ENCODE assay signal across 8 cellular contexts in genomic region chr2:73069855-73070650, GRCh38. TPM values are rescaled to one million over a fixed set of nuclear protein-coding genes. Genes with fewer than 3 reads are reported as not detected.
A peak's percentile ranks its signal among the peaks of the same experiment; 100 is the strongest.
DNase-seq lines count a peak whose midpoint lies in the region; FAIRE-seq and TF ChIP-seq lines count a peak whose summit lies in the region.

No MANE protein-coding gene starts in this region.

- DNase-seq in BE2C, result no peak
- DNase-seq in HT-29 (ENCODE audit: low spot score), result peak; percentile 42
- no peak for DNase-seq in transverse colon
- no peak for DNase-seq in activated effector memory CD4-positive, alpha-beta T cell treated with Interleukin-2 at 50 U/mL for 16 hours
- no peak for DNase-seq in urothelium cell line (ENCODE audit: low spot score)
- DNase-seq in NK-92 treated with Interleukin-12 subunit alpha and Interleukin-12 subunit beta, amount 100 ng/mL, for 24 hours (lab: John Stamatoyannopoulos, UW), result no peak

- H3K9me3 ChIP-seq in BE2C (no peaks in the 10 kb centered on the region), liver (ENCODE audit: control insufficient read depth in 4 of 4, low read length in 3 of 4) (no peaks in the 10 kb centered on the region), transverse colon (no peaks in the 10 kb centered on the region)

- FAIRE-seq in urothelium cell line (lab: Jason Lieb, UNC), result no peak

- H3K27me3 ChIP-seq in BE2C (no peaks in the 10 kb centered on the region), liver (ENCODE audit: control insufficient read depth in 4 of 4, insufficient read depth in 4 of 4, low read length in 3 of 4) (no peaks in the 10 kb centered on the region), transverse colon (no peaks in the 10 kb centered on the region)

- H3K36me3 ChIP-seq in BE2C (no peaks in the 10 kb centered on the region), liver (ENCODE audit: control insufficient read depth in 4 of 4, insufficient read depth in 3 of 4, low read depth in 1 of 4, low read length in 3 of 4) (no peaks in the 10 kb centered on the region), transverse colon (no peaks in the 10 kb centered on the region)

- peak overlapping the region; percentile 74 for H3K27ac ChIP-seq in angular gyrus (ENCODE audit: low read depth, low read length)
- H3K27ac ChIP-seq in liver (ENCODE audit: low read depth in 1 of 2, low read length in 2 of 2), result peak overlapping the region; percentile 90 to 98
- H3K27ac ChIP-seq in transverse colon, result peak overlapping the region; percentile 94 to 97 (median 96)

- H3K4me3 ChIP-seq in BE2C (ENCODE audit: low read depth, low read length) (peak overlapping the region; percentile 60), liver (ENCODE audit: low read depth in 1 of 3, low read length in 3 of 3) (peak overlapping the region; percentile 54 to 96 (median 89)), transverse colon (peak overlapping the region; percentile 70 to 94 (median 85))

- TF ChIP-seq EP300 in transverse colon (IDR thresholded peaks at IDR 0.05; ENCODE audit: low read depth), result no peak

- TF ChIP-seq RAD21 in liver (IDR thresholded peaks at IDR 0.05), result peak in 1 of 2 donors; percentile 2

- no peak for TF ChIP-seq POLR2A in transverse colon (IDR thresholded peaks at IDR 0.05)

- no peak for TF ChIP-seq CTCF in BE2C (IDR thresholded peaks at IDR 0.05; ENCODE audit: low read depth, low read length)
- no peak for TF ChIP-seq CTCF in liver (IDR thresholded peaks at IDR 0.05; ENCODE audit: low read depth, low read length, missing input control)
- TF ChIP-seq CTCF in transverse colon (IDR thresholded peaks at IDR 0.05), result no peak

- 6% methylated on average over 30 of the region's 30 CpGs for WGBS in liver
- WGBS in transverse colon (ENCODE audit: low coverage in 1 of 2), 2 donors, result 12 to 13% methylated on average over 4 to 29 of the region's 30 CpGs

- H3K4me1 ChIP-seq in BE2C, result no peaks in the 10 kb centered on the region
- H3K4me1 ChIP-seq in liver (ENCODE audit: control insufficient read depth in 4 of 4, insufficient read depth in 4 of 4, low read length in 3 of 4), result peaks cover 1 to 51% (median 39%) of the 10 kb centered on the region in 4 donors
- peaks cover 12 to 26% (median 21%) of the 10 kb centered on the region in 4 donors for H3K4me1 ChIP-seq in transverse colon

- in situ Hi-C loops in transverse colon (cut with MboI; ENCODE audit: low pct_ligation_motif_present in 1 of 4, low pct_unique_long_range_greater_than_20kb in 1 of 4, low sequenced_read_pairs in 3 of 4), result no loop called here

- intact Hi-C loops in transverse colon (cut with DNase I; ENCODE audit: low total_unique reads), result loop anchor here (1.0 to 5.0 kb wide), 3 partner anchors 22 to 107 kb away; no protein-coding TSS in a partner anchor

- H3K9ac ChIP-seq in liver (ENCODE audit: low read depth in 1 of 2, low read length in 2 of 2), result peak overlapping the region; percentile 90 to 94

TF ChIP-seq in liver, 16 proteins besides CTCF, POLR2A, EP300 and RAD21:
- TF ChIP-seq YY1 (IDR thresholded peaks at IDR 0.05) (peak; percentile 6), RXRA (IDR thresholded peaks at IDR 0.05) (peak in 1 of 2 donors; percentile 23), TAF1 (conservative IDR thresholded peaks at IDR 0.05) (no peak)

RNA-seq across cellular contexts. Expression of gene SFXN5, which starts 1.5 kb away (rescaled TPM):
- polyA plus RNA-seq in BE2C (2012; ENCODE audit: insufficient read depth, insufficient read length, low read depth), result 5.6 TPM
- total RNA-seq in HT-29 (2014; rRNA removed; shearing (Covaris generic)), result 48.3 and 49.4 TPM in 2 replicates
- 10 to 100 TPM; 23.3 to 58.2 TPM for total RNA-seq in liver
- polyA plus RNA-seq in liver, result 10 to 100 TPM; 23.9 to 35.1 TPM
- 10 to 100 TPM; 12.3 to 98.4 (median 42.7) TPM for total RNA-seq in transverse colon

RNA-seq across cellular contexts. Expression of gene RAB11FIP5, which starts 42.7 kb away (rescaled TPM):
- polyA plus RNA-seq in BE2C (2012; ENCODE audit: insufficient read depth, insufficient read length, low read depth), result 7.8 TPM
- 13.9 and 14.6 TPM in 2 replicates for total RNA-seq in HT-29 (2014; rRNA removed; shearing (Covaris generic))
- total RNA-seq in liver (1 to 10 TPM; 2.8 to 8.1 TPM), transverse colon (10 to 100 TPM; 22.7 to 31.0 (median 26.9) TPM)
- polyA plus RNA-seq in liver, result 1 to 10 TPM; 4.1 to 6.8 TPM
